ENCODE assay signal across 1 cellular context in the genomic region with DNA sequence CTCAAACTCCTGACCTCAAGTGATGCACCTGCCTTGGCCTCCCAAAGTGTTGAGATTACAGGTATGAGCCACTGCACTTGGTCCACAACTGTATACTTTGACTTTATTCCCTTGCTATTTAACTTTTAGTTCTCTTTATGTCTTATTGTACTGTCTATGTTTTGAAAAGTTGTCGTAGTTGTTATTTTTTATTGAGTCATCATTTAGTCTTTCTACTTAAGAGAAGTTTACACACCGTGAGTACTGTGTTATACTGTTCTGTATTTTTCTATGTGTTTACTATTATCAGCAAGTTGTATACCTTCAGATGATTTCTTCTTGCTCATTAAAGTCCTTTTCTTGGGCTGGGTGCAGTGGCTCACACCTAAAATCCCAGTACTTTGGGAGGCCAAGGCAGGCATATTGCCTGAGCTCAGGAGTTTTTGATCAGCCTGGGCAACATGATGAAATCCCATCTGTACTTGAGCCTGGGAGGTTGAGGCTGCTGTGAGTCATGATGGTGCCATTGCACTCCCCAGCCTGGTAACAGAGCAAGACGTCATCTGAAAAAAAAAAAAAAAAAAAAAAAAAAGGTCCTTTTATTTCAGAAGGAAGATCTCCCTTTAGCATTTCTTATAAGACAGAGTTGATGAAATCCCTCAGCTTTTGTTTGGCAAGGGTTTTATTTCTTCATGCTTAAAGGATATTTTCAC.
TF ChIP-seq lines count a peak whose summit lies in the region.

No MANE protein-coding gene starts in this region.

TF ChIP-seq in WTC11, 78 proteins besides CTCF, POLR2A, EP300 and RAD21 (continued from another document):
- TF ChIP-seq E2F5 (CRISPR knock-in tag; IDR thresholded peaks at IDR 0.05): no peak
- TF ChIP-seq TP53 (CRISPR knock-in tag; IDR thresholded peaks at IDR 0.05): no peak
- no peak for TF ChIP-seq SMAD4 (CRISPR knock-in tag; IDR thresholded peaks at IDR 0.05)
- no peak for TF ChIP-seq PRRX2 (CRISPR knock-in tag; IDR thresholded peaks at IDR 0.05)
- TF ChIP-seq NFE2L1 (CRISPR knock-in tag; IDR thresholded peaks at IDR 0.05): no peak
- no peak for TF ChIP-seq ATF3 (CRISPR knock-in tag; conservative IDR thresholded peaks at IDR 0.05)
- TF ChIP-seq, protein P1, sequence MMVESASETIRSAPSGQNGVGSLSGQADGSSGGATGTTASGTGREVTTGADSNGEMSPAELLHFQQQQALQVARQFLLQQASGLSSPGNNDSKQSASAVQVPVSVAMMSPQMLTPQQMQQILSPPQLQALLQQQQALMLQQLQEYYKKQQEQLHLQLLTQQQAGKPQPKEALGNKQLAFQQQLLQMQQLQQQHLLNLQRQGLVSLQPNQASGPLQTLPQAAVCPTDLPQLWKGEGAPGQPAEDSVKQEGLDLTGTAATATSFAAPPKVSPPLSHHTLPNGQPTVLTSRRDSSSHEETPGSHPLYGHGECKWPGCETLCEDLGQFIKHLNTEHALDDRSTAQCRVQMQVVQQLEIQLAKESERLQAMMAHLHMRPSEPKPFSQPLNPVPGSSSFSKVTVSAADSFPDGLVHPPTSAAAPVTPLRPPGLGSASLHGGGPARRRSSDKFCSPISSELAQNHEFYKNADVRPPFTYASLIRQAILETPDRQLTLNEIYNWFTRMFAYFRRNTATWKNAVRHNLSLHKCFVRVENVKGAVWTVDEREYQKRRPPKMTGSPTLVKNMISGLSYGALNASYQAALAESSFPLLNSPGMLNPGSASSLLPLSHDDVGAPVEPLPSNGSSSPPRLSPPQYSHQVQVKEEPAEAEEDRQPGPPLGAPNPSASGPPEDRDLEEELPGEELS (CRISPR knock-in tag; IDR thresholded peaks at IDR 0.05): no peak
- TF ChIP-seq GABPB1 (CRISPR knock-in tag; IDR thresholded peaks at IDR 0.05): no peak
- no peak for TF ChIP-seq SP1 (CRISPR knock-in tag; conservative IDR thresholded peaks at IDR 0.05)
- TF ChIP-seq ATF2 (CRISPR knock-in tag; IDR thresholded peaks at IDR 0.05; ENCODE audit: borderline replicate concordance, low read depth): no peak
- no peak for TF ChIP-seq JAZF1 (CRISPR knock-in tag; IDR thresholded peaks at IDR 0.05)
